1 cellular context compared by ENCODE assay signal in genomic region chr19:50329926-50330294, GRCh38.
A peak's percentile ranks its signal among the peaks of the same experiment; 100 is the strongest.
TF ChIP-seq lines count a peak whose summit lies in the region.

No MANE protein-coding gene starts in this region.

TF ChIP-seq in HCT116, 20 proteins besides CTCF, POLR2A, EP300 and RAD21:
- peak; percentile 33; the same call in 1 of the 2 replicates for TF ChIP-seq ZFX (IDR thresholded peaks at IDR 0.05)
